In the genomic region with DNA sequence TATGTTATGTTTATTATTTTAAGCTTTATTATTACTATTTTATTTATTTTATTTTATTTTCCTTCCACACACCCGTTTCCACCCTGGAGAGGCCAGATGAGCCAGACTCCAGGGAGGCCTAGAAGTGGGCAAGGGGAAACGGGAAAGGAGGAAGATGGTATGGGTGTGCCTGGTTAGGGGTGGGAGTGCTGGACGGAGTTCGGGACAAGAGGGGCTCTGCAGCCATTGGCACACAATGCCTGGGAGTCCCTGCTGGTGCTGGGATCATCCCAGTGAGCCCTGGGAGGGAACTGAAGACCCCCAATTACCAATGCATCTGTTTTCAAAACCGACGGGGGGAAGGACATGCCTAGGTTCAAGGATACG, we compare ENCODE assay signal across 9 cellular contexts. TPM values are rescaled to one million over a fixed set of nuclear protein-coding genes. Genes with fewer than 3 reads are reported as not detected.
DNase-seq lines count a peak whose midpoint lies in the region; ATAC-seq, FAIRE-seq and TF ChIP-seq lines count a peak whose summit lies in the region.
"Had no signal": no experiment of that assay in that cellular context is flagged by ENCODE, and none has a peak within 500 bp of the region (broad histone marks: within the 10 kb centered on the region; RNA-seq: fewer than 3 reads in every experiment).

No MANE protein-coding gene starts in this region.

- no peaks in the 10 kb centered on the region for H3K9me3 ChIP-seq in SK-N-SH
- no peaks in the 10 kb centered on the region for H3K9me3 ChIP-seq in kidney (ENCODE audit: control insufficient read depth in 1 of 2, low read length in 2 of 2)

- FAIRE-seq in kidney (lab: Jason Lieb, UNC): no peak

- no peaks in the 10 kb centered on the region for H3K9me3 Mint-ChIP-seq in activated naive CD8-positive, alpha-beta T cell treated with anti-CD3 and anti-CD28 coated beads for 36 hours

- CTCF ChIA-PET in SK-N-SH (lab: Yijun Ruan, JAX): no interaction called here

- TF ChIP-seq RAD21 in SK-N-SH (IDR thresholded peaks at IDR 0.05; ENCODE audit: low read length): no peak

- no peak overlapping the region; a peak in 2 of 4 replicates for H3K4me3 ChIP-seq in SK-N-SH (ENCODE audit: low read depth in 2 of 2, low read length in 1 of 2)
- peak overlapping the region; percentile 81 to 84 for H3K4me3 ChIP-seq in kidney (ENCODE audit: low read length in 2 of 2)

- intact Hi-C loops in kidney (cut with DNase I): no loop called here

- no peaks in the 10 kb centered on the region for H4K20me1 ChIP-seq in SK-N-SH (ENCODE audit: insufficient read depth)

- H3K36me3 Mint-ChIP-seq in activated naive CD8-positive, alpha-beta T cell treated with anti-CD3 and anti-CD28 coated beads for 36 hours: peaks cover 12% of the 10 kb centered on the region

- DNase-seq in SK-N-SH (no peak), kidney (no peak), substantia nigra (lab: John Stamatoyannopoulos, UW) (no peak), SHP77 treated with DMSO at 0.1 percent for 48 hours (lab: John Stamatoyannopoulos, UW) (no peak), NCI-H1092 treated with DMSO at 0.1 percent for 48 hours (lab: John Stamatoyannopoulos, UW) (no peak), AML-193 (lab: John Stamatoyannopoulos, UW) (no peak)
- no peak for DNase-seq in activated naive CD8-positive, alpha-beta T cell treated with anti-CD3 and anti-CD28 coated beads for 36 hours

- POLR2A ChIA-PET in SK-N-SH (lab: Yijun Ruan, JAX): no interaction called here

- 0 out of 2 replicates have a peak, but pooled peaks cover 12% of the 10 kb centered on the region for H3K27me3 ChIP-seq in SK-N-SH (ENCODE audit: insufficient read depth)

- no peak for TF ChIP-seq EP300 in SK-N-SH (IDR thresholded peaks at IDR 0.05; ENCODE audit: borderline replicate concordance in 1 of 2, low read depth in 1 of 2, low read length in 1 of 2)

- peak overlapping the region; percentile 79; the same call in 1 of the 2 replicates for H3K4me2 ChIP-seq in SK-N-SH

- no peak for TF ChIP-seq CTCF in SK-N-SH (IDR thresholded peaks at IDR 0.05)
- TF ChIP-seq CTCF in kidney (IDR thresholded peaks at IDR 0.05; ENCODE audit: borderline replicate concordance, extremely low read depth, insufficient read depth): no peak

- peak overlapping the region; percentile 89 for H3K4me3 Mint-ChIP-seq in activated naive CD8-positive, alpha-beta T cell treated with anti-CD3 and anti-CD28 coated beads for 36 hours

- no peak overlapping the region for H2AFZ ChIP-seq in SK-N-SH (ENCODE audit: low read depth)

- no peaks in the 10 kb centered on the region; a peak in 1 of 4 replicates for H3K4me1 ChIP-seq in SK-N-SH (ENCODE audit: control insufficient read depth in 1 of 2, insufficient read depth in 2 of 2, low read depth in 1 of 2, low read length in 1 of 2)
- H3K4me1 ChIP-seq in kidney (ENCODE audit: control insufficient read depth in 1 of 2, insufficient read depth in 1 of 2, low read depth in 1 of 2, low read length in 2 of 2): peaks cover 4 to 12% of the 10 kb centered on the region in 2 donors

- H3K79me2 ChIP-seq in SK-N-SH (ENCODE audit: insufficient read depth): no peaks in the 10 kb centered on the region

- no peaks in the 10 kb centered on the region for H3K27me3 Mint-ChIP-seq in activated naive CD8-positive, alpha-beta T cell treated with anti-CD3 and anti-CD28 coated beads for 36 hours

- no peak for ATAC-seq in SK-N-SH treated with all-trans-retinoic acid at 6 μM for 48 hours

- H3K27ac ChIP-seq in SK-N-SH (ENCODE audit: low read depth in 2 of 2, low read length in 1 of 2) (no peak overlapping the region), kidney (ENCODE audit: low read depth in 2 of 2, low read length in 2 of 2) (peak overlapping the region; percentile 43 to 77), substantia nigra (ENCODE audit: low read depth, low read length, poor library complexity, severe bottlenecking) (peak overlapping the region; percentile 64)
- H3K27ac ChIP-seq: 22Rv1 had no signal

- H3K9me2 ChIP-seq in SK-N-SH: no peaks in the 10 kb centered on the region

- 89% methylated on average over 4 of the region's 7 CpGs for WGBS in SK-N-SH (ENCODE audit: low lambda C conversion rate)

- H3K9ac ChIP-seq in SK-N-SH: no peak overlapping the region
- peak overlapping the region; percentile 69 to 94 for H3K9ac ChIP-seq in kidney (ENCODE audit: low read length in 2 of 2)

- H3F3A ChIP-seq in SK-N-SH (replicated peaks; ENCODE audit: insufficient read depth): no peaks in the 10 kb centered on the region

- peaks cover 31% of the 10 kb centered on the region for H3K4me1 Mint-ChIP-seq in activated naive CD8-positive, alpha-beta T cell treated with anti-CD3 and anti-CD28 coated beads for 36 hours

- H3K27ac Mint-ChIP-seq in activated naive CD8-positive, alpha-beta T cell treated with anti-CD3 and anti-CD28 coated beads for 36 hours: peak overlapping the region; percentile 95

- H3K36me3 ChIP-seq in SK-N-SH (replicated peaks in 1 of 2; ENCODE audit: control insufficient read depth in 1 of 2, insufficient read depth in 2 of 2, low read length in 1 of 2) (no peaks in the 10 kb centered on the region), kidney (ENCODE audit: control insufficient read depth in 1 of 2, insufficient read depth in 2 of 2, low read length in 2 of 2) (no peaks in the 10 kb centered on the region)

TF ChIP-seq in SK-N-SH, 30 proteins besides CTCF, POLR2A, EP300 and RAD21 (continues in another document):
- no peak for TF ChIP-seq SMC3 (IDR thresholded peaks at IDR 0.05; ENCODE audit: low read depth, low read length)
- TF ChIP-seq TAF1 (IDR thresholded peaks at IDR 0.05; ENCODE audit: borderline replicate concordance, low read depth, low read length): no peak
- TF ChIP-seq, protein P1, sequence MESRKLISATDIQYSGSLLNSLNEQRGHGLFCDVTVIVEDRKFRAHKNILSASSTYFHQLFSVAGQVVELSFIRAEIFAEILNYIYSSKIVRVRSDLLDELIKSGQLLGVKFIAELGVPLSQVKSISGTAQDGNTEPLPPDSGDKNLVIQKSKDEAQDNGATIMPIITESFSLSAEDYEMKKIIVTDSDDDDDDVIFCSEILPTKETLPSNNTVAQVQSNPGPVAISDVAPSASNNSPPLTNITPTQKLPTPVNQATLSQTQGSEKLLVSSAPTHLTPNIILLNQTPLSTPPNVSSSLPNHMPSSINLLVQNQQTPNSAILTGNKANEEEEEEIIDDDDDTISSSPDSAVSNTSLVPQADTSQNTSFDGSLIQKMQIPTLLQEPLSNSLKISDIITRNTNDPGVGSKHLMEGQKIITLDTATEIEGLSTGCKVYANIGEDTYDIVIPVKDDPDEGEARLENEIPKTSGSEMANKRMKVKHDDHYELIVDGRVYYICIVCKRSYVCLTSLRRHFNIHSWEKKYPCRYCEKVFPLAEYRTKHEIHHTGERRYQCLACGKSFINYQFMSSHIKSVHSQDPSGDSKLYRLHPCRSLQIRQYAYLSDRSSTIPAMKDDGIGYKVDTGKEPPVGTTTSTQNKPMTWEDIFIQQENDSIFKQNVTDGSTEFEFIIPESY (IDR thresholded peaks at IDR 0.05; ENCODE audit: borderline replicate concordance, low read depth): no peak
- no peak for TF ChIP-seq SIN3A (IDR thresholded peaks at IDR 0.05; ENCODE audit: borderline replicate concordance, low read depth, low read length)
- TF ChIP-seq GATA2 (CRISPR knock-in tag; IDR thresholded peaks at IDR 0.05): no peak
- TF ChIP-seq YY1 (IDR thresholded peaks at IDR 0.05; ENCODE audit: low read depth): no peak
- TF ChIP-seq, protein P2, sequence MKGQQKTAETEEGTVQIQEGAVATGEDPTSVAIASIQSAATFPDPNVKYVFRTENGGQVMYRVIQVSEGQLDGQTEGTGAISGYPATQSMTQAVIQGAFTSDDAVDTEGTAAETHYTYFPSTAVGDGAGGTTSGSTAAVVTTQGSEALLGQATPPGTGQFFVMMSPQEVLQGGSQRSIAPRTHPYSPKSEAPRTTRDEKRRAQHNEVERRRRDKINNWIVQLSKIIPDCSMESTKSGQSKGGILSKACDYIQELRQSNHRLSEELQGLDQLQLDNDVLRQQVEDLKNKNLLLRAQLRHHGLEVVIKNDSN (IDR thresholded peaks at IDR 0.05; ENCODE audit: borderline replicate concordance, low read depth): no peak

TF ChIP-seq in SK-N-SH treated with all-trans-retinoic acid at 6 μM for 48 hours, 23 proteins besides CTCF, POLR2A, EP300 and RAD21 (continues in another document):
- TF ChIP-seq ZNF8 (CRISPR knock-in tag; IDR thresholded peaks at IDR 0.05): no peak
- TF ChIP-seq, protein P3, sequence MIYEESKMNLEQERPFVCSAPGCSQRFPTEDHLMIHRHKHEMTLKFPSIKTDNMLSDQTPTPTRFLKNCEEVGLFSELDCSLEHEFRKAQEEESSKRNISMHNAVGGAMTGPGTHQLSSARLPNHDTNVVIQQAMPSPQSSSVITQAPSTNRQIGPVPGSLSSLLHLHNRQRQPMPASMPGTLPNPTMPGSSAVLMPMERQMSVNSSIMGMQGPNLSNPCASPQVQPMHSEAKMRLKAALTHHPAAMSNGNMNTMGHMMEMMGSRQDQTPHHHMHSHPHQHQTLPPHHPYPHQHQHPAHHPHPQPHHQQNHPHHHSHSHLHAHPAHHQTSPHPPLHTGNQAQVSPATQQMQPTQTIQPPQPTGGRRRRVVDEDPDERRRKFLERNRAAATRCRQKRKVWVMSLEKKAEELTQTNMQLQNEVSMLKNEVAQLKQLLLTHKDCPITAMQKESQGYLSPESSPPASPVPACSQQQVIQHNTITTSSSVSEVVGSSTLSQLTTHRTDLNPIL (CRISPR knock-in tag; IDR thresholded peaks at IDR 0.05; ENCODE audit: low read depth): no peak
- TF ChIP-seq TCF4 (CRISPR knock-in tag; IDR thresholded peaks at IDR 0.05; ENCODE audit: borderline replicate concordance): no peak
- TF ChIP-seq TOX (CRISPR knock-in tag; IDR thresholded peaks at IDR 0.05; ENCODE audit: borderline replicate concordance): no peak
- TF ChIP-seq OSR1 (CRISPR knock-in tag; IDR thresholded peaks at IDR 0.05): no peak
- no peak for TF ChIP-seq ZNF70 (CRISPR knock-in tag; IDR thresholded peaks at IDR 0.05)
- TF ChIP-seq, protein P4, sequence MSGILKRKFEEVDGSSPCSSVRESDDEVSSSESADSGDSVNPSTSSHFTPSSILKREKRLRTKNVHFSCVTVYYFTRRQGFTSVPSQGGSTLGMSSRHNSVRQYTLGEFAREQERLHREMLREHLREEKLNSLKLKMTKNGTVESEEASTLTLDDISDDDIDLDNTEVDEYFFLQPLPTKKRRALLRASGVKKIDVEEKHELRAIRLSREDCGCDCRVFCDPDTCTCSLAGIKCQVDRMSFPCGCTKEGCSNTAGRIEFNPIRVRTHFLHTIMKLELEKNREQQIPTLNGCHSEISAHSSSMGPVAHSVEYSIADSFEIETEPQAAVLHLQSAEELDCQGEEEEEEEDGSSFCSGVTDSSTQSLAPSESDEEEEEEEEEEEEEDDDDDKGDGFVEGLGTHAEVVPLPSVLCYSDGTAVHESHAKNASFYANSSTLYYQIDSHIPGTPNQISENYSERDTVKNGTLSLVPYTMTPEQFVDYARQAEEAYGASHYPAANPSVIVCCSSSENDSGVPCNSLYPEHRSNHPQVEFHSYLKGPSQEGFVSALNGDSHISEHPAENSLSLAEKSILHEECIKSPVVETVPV (CRISPR knock-in tag; IDR thresholded peaks at IDR 0.05): no peak

RNA-seq across cellular contexts. Expression of gene MX1, which starts 0.5 kb away (rescaled TPM):
- 1.6 and 1.9 TPM in 2 replicates for polyA plus RNA-seq in SK-N-SH (2012; rRNA removed)
- polyA plus RNA-seq in SK-N-SH (2012; cell fraction: cytosol; rRNA removed): 1.1 TPM in 2 replicates
- polyA plus RNA-seq in SK-N-SH (2012; cell fraction: nucleus; rRNA removed): 6.9 and 7.6 TPM in 2 replicates
- 100 to 1,000 TPM; 108 to 109 TPM for total RNA-seq in activated naive CD8-positive, alpha-beta T cell treated with anti-CD3 and anti-CD28 coated beads for 36 hours
- 47.4 TPM for total RNA-seq in kidney
- polyA plus RNA-seq in kidney (ENCODE audit: insufficient read depth, low read depth, low replicate concordance): 22.9 TPM

Comparison
In these comparisons a context has a peak if more than half of its experiments do, and no peak if none do; other contexts are left out.
1. H3K27ac ChIP-seq: peak in kidney (2 of 2) and substantia nigra (single experiment); none in SK-N-SH (0 of 2).
2. H3K4me3 ChIP-seq: peak in kidney (2 of 2); none in SK-N-SH (0 of 2).